ENCODE assay signal across 8 cellular contexts in genomic region chr4:18021470-18021719, GRCh38. TPM values are rescaled to one million over a fixed set of nuclear protein-coding genes. Genes with fewer than 3 reads are reported as not detected.
DNase-seq lines count a peak whose midpoint lies in the region; ATAC-seq lines count a peak whose summit lies in the region.

No MANE protein-coding gene starts in this region.

- DNase-seq in NCI-H526 (lab: John Stamatoyannopoulos, UW) (peak; percentile 66 to 81), NCI-H526 treated with DMSO at 0.1 percent for 48 hours (lab: John Stamatoyannopoulos, UW) (no peak), iPS-NIHi7 (ENCODE audit: extremely low spot score) (peak; percentile 22), substantia nigra (lab: John Stamatoyannopoulos, UW) (peak in 1 of 49 donors; percentile 61), amniotic stem cell (lab: John Stamatoyannopoulos, UW) (no peak), mesenteric fat pad (ENCODE audit: low spot score) (no peak)
- no peak for DNase-seq in activated naive CD8-positive, alpha-beta T cell treated with anti-CD3 and anti-CD28 coated beads, Interleukin-2, amount 10 ng/mL, durations not matched to agents 7 days and 5 days

- H3K4me3 Mint-ChIP-seq in activated naive CD8-positive, alpha-beta T cell treated with anti-CD3 and anti-CD28 coated beads, Interleukin-2, amount 10 ng/mL, durations not matched to agents 7 days and 5 days, result peak overlapping the region; percentile 93

- peak; percentile 5 for ATAC-seq in HG03103 (IDR thresholded peaks at IDR 0.05; ENCODE audit: low read depth, unreplicated experiment)
- no peak for ATAC-seq in activated naive CD8-positive, alpha-beta T cell treated with anti-CD3 and anti-CD28 coated beads, Interleukin-2, amount 10 ng/mL, durations not matched to agents 7 days and 5 days (ENCODE audit: low read depth)

- peaks cover 15% of the 10 kb centered on the region for H3K4me1 Mint-ChIP-seq in activated naive CD8-positive, alpha-beta T cell treated with anti-CD3 and anti-CD28 coated beads, Interleukin-2, amount 10 ng/mL, durations not matched to agents 7 days and 5 days

- POLR2A ChIA-PET in activated naive CD8-positive, alpha-beta T cell treated with anti-CD3 and anti-CD28 coated beads, Interleukin-2, amount 10 ng/mL, durations not matched to agents 7 days and 5 days (lab: Charles Lee), result interaction anchor here (0.6 kb wide), 1 partner anchor 19 kb away, joined by 3 read pairs; no protein-coding TSS in a partner anchor

- peak overlapping the region; percentile 88 for H3K27ac ChIP-seq in substantia nigra (ENCODE audit: low read depth, low read length, poor library complexity, severe bottlenecking)

- H3K36me3 Mint-ChIP-seq in activated naive CD8-positive, alpha-beta T cell treated with anti-CD3 and anti-CD28 coated beads, Interleukin-2, amount 10 ng/mL, durations not matched to agents 7 days and 5 days, result no peaks in the 10 kb centered on the region

- peak overlapping the region; percentile 91 for H3K27ac Mint-ChIP-seq in activated naive CD8-positive, alpha-beta T cell treated with anti-CD3 and anti-CD28 coated beads, Interleukin-2, amount 10 ng/mL, durations not matched to agents 7 days and 5 days

- H3K27me3 Mint-ChIP-seq in activated naive CD8-positive, alpha-beta T cell treated with anti-CD3 and anti-CD28 coated beads, Interleukin-2, amount 10 ng/mL, durations not matched to agents 7 days and 5 days, result peaks cover 36% of the 10 kb centered on the region

- no peaks in the 10 kb centered on the region for H3K9me3 Mint-ChIP-seq in activated naive CD8-positive, alpha-beta T cell treated with anti-CD3 and anti-CD28 coated beads, Interleukin-2, amount 10 ng/mL, durations not matched to agents 7 days and 5 days

RNA-seq across cellular contexts. Expression of gene LCORL, which starts 0.2 kb away (rescaled TPM):
- 10 to 100 TPM; 15.8 to 18.1 TPM for total RNA-seq in activated naive CD8-positive, alpha-beta T cell treated with anti-CD3 and anti-CD28 coated beads, Interleukin-2, amount 10 ng/mL, durations not matched to agents 7 days and 5 days
- total RNA-seq in mesenteric fat pad, result 10.0 TPM

Comparison
In these comparisons a context has a peak if more than half of its experiments do, and no peak if none do; other contexts are left out.
1. DNase-seq: peak in NCI-H526 (2 of 2) and iPS-NIHi7 (single experiment); none in NCI-H526 treated with DMSO at 0.1 percent for 48 hours (single experiment), activated naive CD8-positive, alpha-beta T cell treated with anti-CD3 and anti-CD28 coated beads, Interleukin-2, amount 10 ng/mL, durations not matched to agents 7 days and 5 days (single experiment), amniotic stem cell (single experiment) and mesenteric fat pad (single experiment).